ENCODE assay signal across 8 cellular contexts in genomic region chr4:165112258-165113156, GRCh38. TPM values are rescaled to one million over a fixed set of nuclear protein-coding genes. Genes with fewer than 3 reads are reported as not detected.
A peak's percentile ranks its signal among the peaks of the same experiment; 100 is the strongest.
DNase-seq lines count a peak whose midpoint lies in the region; ATAC-seq, FAIRE-seq and TF ChIP-seq lines count a peak whose summit lies in the region.

Gene TMEM192, minus strand, starts transcription at chr4:165112860. Its CDS starts 87 bp downstream, at chr4:165112773.

- H2AFZ ChIP-seq in keratinocyte (ENCODE audit: control insufficient read depth, low read length): peak within 1 kb of the TSS; percentile 97

- no peaks in the 10 kb centered on the region for H3K9me1 ChIP-seq in keratinocyte (ENCODE audit: control insufficient read depth, extremely low read depth, insufficient read depth, low read length)

- in situ Hi-C loops in GM18951 (cut with MboI; ENCODE audit: low sequenced_read_pairs, unreplicated experiment): no loop called here

- peaks cover 10% of the 10 kb centered on the region for H3K4me1 ChIP-seq in keratinocyte (ENCODE audit: control insufficient read depth, extremely low read depth, insufficient read depth, low read length)

- peak within 1 kb of the TSS; percentile 97 for H3K4me2 ChIP-seq in keratinocyte (ENCODE audit: control insufficient read depth, extremely low read depth, insufficient read depth, low read depth, low read length)

- dilution Hi-C loops in keratinocyte (cut with MboI; ENCODE audit: extremely low pct_ligation_motif_present, low sequenced_read_pairs): no loop called here

- peak; percentile 73 for TF ChIP-seq POLR2A in GM18951 (IDR thresholded peaks at IDR 0.05; ENCODE audit: extremely low read depth, insufficient read depth, insufficient read length)

- no peaks in the 10 kb centered on the region for H3K79me2 ChIP-seq in keratinocyte (ENCODE audit: control insufficient read depth, insufficient read depth, low read length)

- H4K20me1 ChIP-seq in keratinocyte (ENCODE audit: control insufficient read depth, extremely low read depth, insufficient read depth, low read length): no peaks in the 10 kb centered on the region

- no peak for FAIRE-seq in keratinocyte (lab: Jason Lieb, UNC)

- no peaks in the 10 kb centered on the region for H3K36me3 ChIP-seq in keratinocyte (ENCODE audit: control insufficient read depth in 2 of 2, extremely low read depth in 1 of 2, insufficient read depth in 2 of 2, low read length in 2 of 2)

- peak; percentile 17 for TF ChIP-seq CTCF in AG09319 (IDR thresholded peaks at IDR 0.05; ENCODE audit: low read depth, low read length)
- peak in 2 of 3 experiments; percentile 15 to 19 for TF ChIP-seq CTCF in keratinocyte (optimal IDR thresholded peaks at IDR 0.05 in 1 of 3, IDR thresholded peaks at IDR 0.05 in 1 of 3, conservative IDR thresholded peaks at IDR 0.05 in 1 of 3; ENCODE audit: extremely low read depth in 1 of 3, insufficient read depth in 2 of 3, low read length in 3 of 3)

- H3K9ac ChIP-seq in keratinocyte (ENCODE audit: control insufficient read depth, extremely low read depth, insufficient read depth, low read length): peak within 1 kb of the TSS; percentile 87

- peak within 1 kb of the TSS; percentile 69 for H3K27ac ChIP-seq in keratinocyte (ENCODE audit: control insufficient read depth, insufficient read depth, low read length)

- H3K9me3 ChIP-seq in keratinocyte (ENCODE audit: control insufficient read depth, low read depth, low read length): no peaks in the 10 kb centered on the region

- peak; percentile 62 for DNase-seq in AG09319 (ENCODE audit: extremely low read depth, low read depth)
- peak; percentile 72 for DNase-seq in NCI-H226
- peak; percentile 95 for DNase-seq in activated CD4-positive, CD25-positive, alpha-beta regulatory T cell treated with anti-CD3 and anti-CD28 coated beads, Interleukin-2, amount 50 U/mL, for 72 hours
- DNase-seq in cerebellar nuclear complex (lab: John Stamatoyannopoulos, UW): peak; percentile 92 to 96
- peak; percentile 28 for DNase-seq in keratinocyte (ENCODE audit: low read depth, low spot score)
- DNase-seq in stimulated activated CD4-positive, alpha-beta T cell treated with anti-CD3 and anti-CD28 coated beads, Interleukin-15, amount 100 ng/mL, for 1 hour (ENCODE audit: low read depth in 1 of 2, low spot score in 1 of 2): peak; percentile 84 to 87

- H3K4me3 ChIP-seq in keratinocyte (ENCODE audit: control insufficient read depth in 2 of 3, extremely low read depth in 1 of 3, insufficient read depth in 2 of 3, low read depth in 1 of 3, low read length in 3 of 3): peak within 1 kb of the TSS; percentile 97 to 98 (median 98)

- no peaks in the 10 kb centered on the region for H3K27me3 ChIP-seq in keratinocyte (ENCODE audit: control insufficient read depth, extremely low read depth, insufficient read depth, low read length)

- ATAC-seq in HG03196 (IDR thresholded peaks at IDR 0.05; ENCODE audit: unreplicated experiment): peak; percentile 99

RNA-seq across cellular contexts. Expression of gene TMEM192, which starts in this region (rescaled TPM):
- 25.3 to 32.7 TPM (median 29.9 TPM) in 3 replicates for polyA plus RNA-seq in keratinocyte
- 17.0 TPM for polyA plus RNA-seq in keratinocyte (2011; ENCODE audit: low read depth)
- polyA plus RNA-seq in keratinocyte (2011; cell fraction: cytosol; rRNA removed): 21.1 and 45.5 TPM in 2 replicates
- polyA plus RNA-seq in keratinocyte (2011; cell fraction: nucleus; rRNA removed): 28.8 and 30.9 TPM in 2 replicates
- polyA plus RNA-seq in keratinocyte (2012; ENCODE audit: low replicate concordance): 16.5 and 16.8 TPM in 2 replicates
- polyA minus RNA-seq in keratinocyte: 9.9 to 35.6 TPM (median 22.6 TPM) in 3 replicates
- 7.1 TPM for polyA minus RNA-seq in keratinocyte (2011; cell fraction: cytosol; rRNA and poly(A)+ RNA removed)
- 26.8 and 44.1 TPM in 2 replicates for polyA minus RNA-seq in keratinocyte (2011; cell fraction: nucleus; rRNA and poly(A)+ RNA removed)

Comparison
In these comparisons a context has a peak if more than half of its experiments do, and no peak if none do; other contexts are left out.
1. Peak in every context shown above with its lines: DNase-seq, ATAC-seq, H3K4me3 ChIP-seq and H3K27ac ChIP-seq.
2. DNase-seq: peak in every context shown above with its lines; median percentile 95 in activated CD4-positive, CD25-positive, alpha-beta regulatory T cell treated with anti-CD3 and anti-CD28 coated beads, Interleukin-2, amount 50 U/mL, for 72 hours; 94 in cerebellar nuclear complex; 86 in stimulated activated CD4-positive, alpha-beta T cell treated with anti-CD3 and anti-CD28 coated beads, Interleukin-15, amount 100 ng/mL, for 1 hour; 72 in NCI-H226; 62 in AG09319; 28 in keratinocyte.